Comparison of ENCODE assay signal across 8 cellular contexts in genomic region chr12:2944401-2945047, GRCh38. TPM values are rescaled to one million over a fixed set of nuclear protein-coding genes. Genes with fewer than 3 reads are reported as not detected.
A peak's percentile ranks its signal among the peaks of the same experiment; 100 is the strongest.
DNase-seq lines count a peak whose midpoint lies in the region; ATAC-seq and TF ChIP-seq lines count a peak whose summit lies in the region.

No MANE protein-coding gene starts in this region.

- H3F3A ChIP-seq in GM23338 (replicated peaks; ENCODE audit: low read depth): peaks cover 5% of the 10 kb centered on the region; the same call in 1 of the 2 replicates

- intact Hi-C loops in cardiac septum (cut with DNase I): loop anchor here (5.0 kb wide), 1 partner anchor 57 kb away; no protein-coding TSS in a partner anchor

- CTCF ChIA-PET in AG04450 (lab: Charles Lee): interaction anchor here (0.6 to 1.5 kb wide), 10 partner anchors 16 to 1139 kb away, joined by 3 to 5 read pairs (median 4); partner anchors contain the start of gene ITFG2
- CTCF ChIA-PET in activated naive CD4-positive, alpha-beta T cell treated with anti-CD3 and anti-CD28 coated beads, Interleukin-2, amount 10 ng/mL, durations not matched to agents 7 days and 5 days (lab: Charles Lee): interaction anchor here (0.7 to 2.8 kb wide), 17 partner anchors 9 to 261 kb away, joined by 3 to 35 read pairs (median 3); no protein-coding TSS in a partner anchor

- TF ChIP-seq CTCF in AG04450 (IDR thresholded peaks at IDR 0.05; ENCODE audit: low read depth, low read length): peak; percentile 70
- TF ChIP-seq CTCF in GM23338 (conservative IDR thresholded peaks at IDR 0.05; ENCODE audit: low read depth in 2 of 2): peak; percentile 99
- TF ChIP-seq CTCF in retinal pigment epithelial cell (conservative IDR thresholded peaks at IDR 0.05; ENCODE audit: low read depth, low read length): peak; percentile 89

- H3K27ac ChIP-seq in AG04450 (ENCODE audit: low read depth, low read length) (peak overlapping the region; percentile 31), GM23338 (ENCODE audit: low read depth) (0 out of 2 replicates have a peak overlapping the region, but pooled peaks have one; percentile 36)

- no peak overlapping the region for H3K4me3 Mint-ChIP-seq in GM23338
- H3K4me3 Mint-ChIP-seq in activated naive CD4-positive, alpha-beta T cell treated with anti-CD3 and anti-CD28 coated beads, Interleukin-2, amount 10 ng/mL, durations not matched to agents 7 days and 5 days: no peak overlapping the region

- H3K9me3 Mint-ChIP-seq in GM23338: no peaks in the 10 kb centered on the region
- no peaks in the 10 kb centered on the region for H3K9me3 Mint-ChIP-seq in activated naive CD4-positive, alpha-beta T cell treated with anti-CD3 and anti-CD28 coated beads, Interleukin-2, amount 10 ng/mL, durations not matched to agents 7 days and 5 days

- no peak overlapping the region for H3K27ac Mint-ChIP-seq in GM23338
- no peak overlapping the region for H3K27ac Mint-ChIP-seq in activated naive CD4-positive, alpha-beta T cell treated with anti-CD3 and anti-CD28 coated beads, Interleukin-2, amount 10 ng/mL, durations not matched to agents 7 days and 5 days

- H2AFZ ChIP-seq in GM23338: peak overlapping the region; percentile 70; the same call in 1 of the 2 replicates

- no peaks in the 10 kb centered on the region for H3K36me3 ChIP-seq in GM23338 (ENCODE audit: insufficient read depth)

- H3K27me3 Mint-ChIP-seq in GM23338 (ENCODE audit: insufficient read depth, low read depth, poor library complexity): peaks cover 3% of the 10 kb centered on the region
- peaks cover 14% of the 10 kb centered on the region for H3K27me3 Mint-ChIP-seq in activated naive CD4-positive, alpha-beta T cell treated with anti-CD3 and anti-CD28 coated beads, Interleukin-2, amount 10 ng/mL, durations not matched to agents 7 days and 5 days

- H3K4me3 ChIP-seq in AG04450 (ENCODE audit: low read depth, low read length) (no peak overlapping the region), GM23338 (no peak overlapping the region), retinal pigment epithelial cell (ENCODE audit: low read length) (peak overlapping the region; percentile 7)

- H3K4me2 ChIP-seq in GM23338: no peak overlapping the region

- no peaks in the 10 kb centered on the region for H3K4me1 ChIP-seq in GM23338 (ENCODE audit: insufficient read depth)

- H3K27me3 ChIP-seq in AG04450 (ENCODE audit: control insufficient read depth, insufficient read depth, low read length): no peaks in the 10 kb centered on the region
- H3K27me3 ChIP-seq in GM23338 (ENCODE audit: insufficient read depth): no peaks in the 10 kb centered on the region

- POLR2A ChIA-PET in AG04450 (lab: Yijun Ruan, JAX): interaction anchor here (1.1 kb wide), 1 partner anchor 8 kb away, joined by 6 read pairs; no protein-coding TSS in a partner anchor

- no peaks in the 10 kb centered on the region for H4K20me1 ChIP-seq in GM23338 (replicated peaks; ENCODE audit: insufficient read depth)

- H3K79me2 ChIP-seq in GM23338 (replicated peaks; ENCODE audit: insufficient read depth): no peaks in the 10 kb centered on the region

- ATAC-seq in GM23338 (peak; percentile 97), GM21515 (IDR thresholded peaks at IDR 0.05; ENCODE audit: unreplicated experiment) (no peak), GM21423 (IDR thresholded peaks at IDR 0.05; ENCODE audit: unreplicated experiment) (no peak)

- no peaks in the 10 kb centered on the region for H3K9me2 ChIP-seq in GM23338 (ENCODE audit: insufficient read depth)

- no peak for DNase-seq in AG04450 (ENCODE audit: low read depth, low spot score)
- DNase-seq in GM23338 (ENCODE audit: low spot score): peak; percentile 93
- DNase-seq in RPMI8226: peak; percentile 75
- DNase-seq in activated naive CD4-positive, alpha-beta T cell treated with anti-CD3 and anti-CD28 coated beads, Interleukin-2, amount 10 ng/mL, durations not matched to agents 7 days and 5 days: peak; percentile 79
- DNase-seq in cardiac septum (ENCODE audit: low spot score): peak; percentile 75
- no peak for DNase-seq in retinal pigment epithelial cell (ENCODE audit: low read depth)

- no peaks in the 10 kb centered on the region; the same call in 2 of the 3 replicates for H3K36me3 Mint-ChIP-seq in GM23338 (ENCODE audit: low read depth)
- no peaks in the 10 kb centered on the region for H3K36me3 Mint-ChIP-seq in activated naive CD4-positive, alpha-beta T cell treated with anti-CD3 and anti-CD28 coated beads, Interleukin-2, amount 10 ng/mL, durations not matched to agents 7 days and 5 days

- H3K4me1 Mint-ChIP-seq in GM23338: peaks cover 6% of the 10 kb centered on the region; the same call in 2 of the 3 replicates
- H3K4me1 Mint-ChIP-seq in activated naive CD4-positive, alpha-beta T cell treated with anti-CD3 and anti-CD28 coated beads, Interleukin-2, amount 10 ng/mL, durations not matched to agents 7 days and 5 days: peaks cover 4% of the 10 kb centered on the region

- H3K9me3 ChIP-seq in AG04450 (ENCODE audit: control insufficient read depth, insufficient read depth, low read length): no peaks in the 10 kb centered on the region; the same call in 1 of the 2 replicates

TF ChIP-seq in GM23338, 12 proteins besides CTCF, POLR2A, EP300 and RAD21:
- TF ChIP-seq NANOG (IDR thresholded peaks at IDR 0.05; ENCODE audit: borderline replicate concordance) (no peak), EZH2 (IDR thresholded peaks at IDR 0.05; ENCODE audit: low read depth, unreplicated experiment) (no peak), JUNB (IDR thresholded peaks at IDR 0.05; ENCODE audit: unreplicated experiment) (no peak), ZNF114 (CRISPR knock-in tag; IDR thresholded peaks at IDR 0.05) (no peak), ZNF462 (CRISPR knock-in tag; IDR thresholded peaks at IDR 0.05) (no peak)

RNA-seq across cellular contexts. Expression of gene TEAD4, which starts 14.7 kb away (rescaled TPM):
- polyA plus RNA-seq in AG04450 (2011; rRNA removed) (10.3 and 14.1 TPM in 2 replicates), GM23338 (2016; fragmentation: Nextera tagmentation; extraction: Ambion mirVana) (56.0 and 68.1 TPM in 2 replicates)
- polyA minus RNA-seq in AG04450 (2011; rRNA and poly(A)+ RNA removed): 12.6 and 15.8 TPM in 2 replicates
- total RNA-seq in GM23338 (2014; rRNA removed; shearing (Covaris generic)): 137 and 145 TPM in 2 replicates
- 23.9 TPM for total RNA-seq in cardiac septum

RNA-seq across cellular contexts. Expression of gene TULP3, which starts 53.8 kb away (rescaled TPM):
- 41.6 and 48.7 TPM in 2 replicates for polyA plus RNA-seq in AG04450 (2011; rRNA removed)
- polyA minus RNA-seq in AG04450 (2011; rRNA and poly(A)+ RNA removed): 35.4 and 39.4 TPM in 2 replicates
- 17.5 and 18.8 TPM in 2 replicates for total RNA-seq in GM23338 (2014; rRNA removed; shearing (Covaris generic))
- polyA plus RNA-seq in GM23338 (2016; fragmentation: Nextera tagmentation; extraction: Ambion mirVana): 11.6 and 15.1 TPM in 2 replicates
- 6.2 TPM for total RNA-seq in cardiac septum

Comparison
In these comparisons a context has a peak if more than half of its experiments do, and no peak if none do; other contexts are left out.
1. DNase-seq: peak in GM23338 (single experiment), RPMI8226 (single experiment), activated naive CD4-positive, alpha-beta T cell treated with anti-CD3 and anti-CD28 coated beads, Interleukin-2, amount 10 ng/mL, durations not matched to agents 7 days and 5 days (single experiment) and cardiac septum (single experiment); none in AG04450 (single experiment) and retinal pigment epithelial cell (single experiment).
2. Peak in every context shown above with its lines, with median percentiles within 50 percentile points of each other: CTCF ChIP-seq.